ENCODE assay signal across 1 cellular context in the genomic region with DNA sequence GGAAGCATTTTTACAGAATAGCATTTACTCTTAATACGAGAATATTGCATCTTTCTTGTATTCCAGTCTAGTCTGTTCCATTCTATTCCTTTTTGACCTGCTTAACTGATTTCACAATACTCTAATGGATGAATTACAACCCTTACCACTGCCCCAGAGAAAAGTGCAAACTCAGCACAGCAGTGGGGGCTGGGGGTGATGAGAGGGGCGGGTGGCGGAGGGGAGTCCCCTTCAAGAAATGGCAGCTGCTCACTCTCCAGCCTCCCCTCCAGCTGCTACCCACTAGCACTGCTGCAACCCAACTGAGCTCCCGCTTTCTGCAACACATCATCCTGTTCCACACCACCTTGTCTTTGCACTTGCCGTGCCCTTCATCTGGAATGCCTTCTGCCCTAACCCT.
TF ChIP-seq lines count a peak whose summit lies in the region.

No MANE protein-coding gene starts in this region.

TF ChIP-seq in IMR-90, 13 proteins besides CTCF, POLR2A, EP300 and RAD21 (continued from another document):
- TF ChIP-seq NFE2L2 (IDR thresholded peaks at IDR 0.05; ENCODE audit: low read depth, low read length): no peak
- no peak for TF ChIP-seq FOS (IDR thresholded peaks at IDR 0.05; ENCODE audit: low read depth, low read length)
- no peak for TF ChIP-seq SMC3 (IDR thresholded peaks at IDR 0.05; ENCODE audit: low read depth, low read length)
- TF ChIP-seq RFX5 (IDR thresholded peaks at IDR 0.05; ENCODE audit: low read depth, low read length): no peak
- peak; percentile 43 for TF ChIP-seq CEBPB (IDR thresholded peaks at IDR 0.05; ENCODE audit: low read depth, low read length)
- no peak for TF ChIP-seq BHLHE40 (IDR thresholded peaks at IDR 0.05; ENCODE audit: low read depth, low read length)
- TF ChIP-seq MAZ (IDR thresholded peaks at IDR 0.05; ENCODE audit: borderline replicate concordance, low read depth, low read length): no peak
- TF ChIP-seq, protein P1, sequence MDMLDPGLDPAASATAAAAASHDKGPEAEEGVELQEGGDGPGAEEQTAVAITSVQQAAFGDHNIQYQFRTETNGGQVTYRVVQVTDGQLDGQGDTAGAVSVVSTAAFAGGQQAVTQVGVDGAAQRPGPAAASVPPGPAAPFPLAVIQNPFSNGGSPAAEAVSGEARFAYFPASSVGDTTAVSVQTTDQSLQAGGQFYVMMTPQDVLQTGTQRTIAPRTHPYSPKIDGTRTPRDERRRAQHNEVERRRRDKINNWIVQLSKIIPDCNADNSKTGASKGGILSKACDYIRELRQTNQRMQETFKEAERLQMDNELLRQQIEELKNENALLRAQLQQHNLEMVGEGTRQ (IDR thresholded peaks at IDR 0.05; ENCODE audit: low read depth, low read length): no peak
- TF ChIP-seq MAFK (IDR thresholded peaks at IDR 0.05; ENCODE audit: low read depth, low read length): peak; percentile 22; the same call in 1 of the 2 replicates
- TF ChIP-seq, protein P2, sequence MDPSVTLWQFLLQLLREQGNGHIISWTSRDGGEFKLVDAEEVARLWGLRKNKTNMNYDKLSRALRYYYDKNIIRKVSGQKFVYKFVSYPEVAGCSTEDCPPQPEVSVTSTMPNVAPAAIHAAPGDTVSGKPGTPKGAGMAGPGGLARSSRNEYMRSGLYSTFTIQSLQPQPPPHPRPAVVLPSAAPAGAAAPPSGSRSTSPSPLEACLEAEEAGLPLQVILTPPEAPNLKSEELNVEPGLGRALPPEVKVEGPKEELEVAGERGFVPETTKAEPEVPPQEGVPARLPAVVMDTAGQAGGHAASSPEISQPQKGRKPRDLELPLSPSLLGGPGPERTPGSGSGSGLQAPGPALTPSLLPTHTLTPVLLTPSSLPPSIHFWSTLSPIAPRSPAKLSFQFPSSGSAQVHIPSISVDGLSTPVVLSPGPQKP (IDR thresholded peaks at IDR 0.05; ENCODE audit: borderline replicate concordance, low read depth, low read length): no peak
- no peak for TF ChIP-seq CHD1 (IDR thresholded peaks at IDR 0.05; ENCODE audit: low read depth, low read length)
